Comparison of ENCODE assay signal across 18 cellular contexts in genomic region chr12:26822051-26822450, GRCh38. TPM values are rescaled to one million over a fixed set of nuclear protein-coding genes. Genes with fewer than 3 reads are reported as not detected.
DNase-seq lines count a peak whose midpoint lies in the region; ATAC-seq, FAIRE-seq and TF ChIP-seq lines count a peak whose summit lies in the region.
"Had no signal": no experiment of that assay in that cellular context is flagged by ENCODE, and none has a peak within 500 bp of the region (broad histone marks: within the 10 kb centered on the region; RNA-seq: fewer than 3 reads in every experiment).

No MANE protein-coding gene starts in this region.

- H3K36me3 Mint-ChIP-seq in astrocyte (ENCODE audit: low read depth, unreplicated experiment) = no peaks in the 10 kb centered on the region

- H3K4me3 ChIP-seq in mammary epithelial cell (replicated peaks in 1 of 3; ENCODE audit: insufficient read depth in 1 of 3, low read depth in 2 of 3, low read length in 3 of 3) (no peak overlapping the region), breast epithelium (no peak overlapping the region), astrocyte (ENCODE audit: insufficient read depth, low read depth, low read length) (no peak overlapping the region)
- H3K4me3 ChIP-seq: SJSA1 had no signal

- H3K9me3 Mint-ChIP-seq in astrocyte (ENCODE audit: unreplicated experiment) = no peaks in the 10 kb centered on the region
- H3K9me3 Mint-ChIP-seq: CD14-positive monocyte had no signal

- peak overlapping the region; percentile 20 for H3K4me3 Mint-ChIP-seq in astrocyte (ENCODE audit: unreplicated experiment)
- H3K4me3 Mint-ChIP-seq: CD14-positive monocyte had no signal

- H3K4me1 ChIP-seq in mammary epithelial cell (ENCODE audit: insufficient read depth, low read length) = peaks cover 15% of the 10 kb centered on the region
- peaks cover 0 to 5% of the 10 kb centered on the region in 2 donors for H3K4me1 ChIP-seq in breast epithelium
- H3K4me1 ChIP-seq in astrocyte (ENCODE audit: insufficient read depth, low read length) = peaks cover 13% of the 10 kb centered on the region
- H3K4me1 ChIP-seq: SJSA1 had no signal

- no peaks in the 10 kb centered on the region for H3K36me3 ChIP-seq in mammary epithelial cell (ENCODE audit: insufficient read depth, low read length)
- H3K36me3 ChIP-seq in breast epithelium = no peaks in the 10 kb centered on the region
- no peaks in the 10 kb centered on the region for H3K36me3 ChIP-seq in astrocyte (ENCODE audit: insufficient read depth, low read length)
- H3K36me3 ChIP-seq: SJSA1 had no signal

- H3K4me1 Mint-ChIP-seq in astrocyte (ENCODE audit: low read depth, unreplicated experiment) = peaks cover 36% of the 10 kb centered on the region

- peak overlapping the region; percentile 16 for H3K4me2 ChIP-seq in mammary epithelial cell (ENCODE audit: insufficient read depth, low read depth, low read length)
- H3K4me2 ChIP-seq in astrocyte (ENCODE audit: low read length) = peak overlapping the region; percentile 69

- H3K27me3 Mint-ChIP-seq in astrocyte (ENCODE audit: low read depth, unreplicated experiment) = no peaks in the 10 kb centered on the region

- no peak for DNase-seq in mammary epithelial cell
- no peak for DNase-seq in breast epithelium (ENCODE audit: low spot score in 2 of 2)
- peak; percentile 34 for DNase-seq in astrocyte (ENCODE audit: low read depth)
- DNase-seq in kidney tubule cell (ENCODE audit: low spot score) = peak; percentile 33
- no peak for DNase-seq in NOMO-1 (lab: John Stamatoyannopoulos, UW; ENCODE audit: unreplicated experiment in 2 of 2)
- no peak for DNase-seq in activated CD4-positive, alpha-beta T cell treated with anti-CD3 and anti-CD28 coated beads, Interleukin-2, amount 50 U/mL, for 48 hours
- DNase-seq: 8988T, COR-L47, DMS153, Karpas-422, NCI-H1105 treated with DMSO at 0.1 percent for 48 hours, NCI-H187 treated with DMSO at 0.1 percent for 48 hours, NCI-H510A had no signal

- TF ChIP-seq CTCF in mammary epithelial cell (conservative IDR thresholded peaks at IDR 0.05 in 1 of 2, IDR thresholded peaks at IDR 0.05 in 1 of 2; ENCODE audit: extremely low read depth in 1 of 2, insufficient read depth in 1 of 2, low read depth in 1 of 2, low read length in 2 of 2) (no peak), breast epithelium (IDR thresholded peaks at IDR 0.05) (no peak), astrocyte (IDR thresholded peaks at IDR 0.05; ENCODE audit: insufficient read depth, low read depth, low read length) (no peak)

- no peak for FAIRE-seq in astrocyte (lab: Jason Lieb, UNC)
- FAIRE-seq: GM12891 had no signal

- no TSS peak for BruUV-seq in mammary epithelial cell (replicated peaks; lab: Mats Ljungman, UMichigan)

- TF ChIP-seq POLR2A in breast epithelium (IDR thresholded peaks at IDR 0.05) = no peak

- no peak for ATAC-seq in GM18511 (IDR thresholded peaks at IDR 0.05; ENCODE audit: unreplicated experiment)
- no peak for ATAC-seq in HG02938 (IDR thresholded peaks at IDR 0.05; ENCODE audit: unreplicated experiment)

- intact Hi-C loops in mammary epithelial cell (cut with micrococcal nuclease) = loop anchor here (2.0 kb wide), 1 partner anchor 13 kb away; no protein-coding TSS in a partner anchor
- intact Hi-C loops in breast epithelium (cut with DNase I; ENCODE audit: low total_unique reads) = no loop called here

- H3K9ac ChIP-seq in mammary epithelial cell (ENCODE audit: insufficient read depth, low read length) (no peak overlapping the region), astrocyte (ENCODE audit: low read length) (peak overlapping the region; percentile 22)

- dilution Hi-C loops in mammary epithelial cell (cut with HindIII; ENCODE audit: low sequenced_read_pairs) = no loop called here

- 96% methylated on average over 3 of the region's 3 CpGs for WGBS in mammary epithelial cell (ENCODE audit: low coverage, missing lambda C conversion rate)

- H4K20me1 ChIP-seq in mammary epithelial cell (ENCODE audit: insufficient read depth, low read length) (no peaks in the 10 kb centered on the region), astrocyte (ENCODE audit: insufficient read depth, low read length) (peaks cover 3% of the 10 kb centered on the region)

- no peaks in the 10 kb centered on the region for H3K9me3 ChIP-seq in mammary epithelial cell (replicated peaks; ENCODE audit: insufficient read depth, low read length)
- H3K9me3 ChIP-seq in breast epithelium = no peaks in the 10 kb centered on the region
- H3K9me3 ChIP-seq in astrocyte (ENCODE audit: insufficient read depth, low read depth, low read length) = no peaks in the 10 kb centered on the region
- H3K9me3 ChIP-seq: SJSA1 had no signal

- in situ Hi-C loops in mammary epithelial cell (cut with MboI; ENCODE audit: low sequenced_read_pairs in 2 of 2) = no loop called here

- CTCF ChIA-PET in mammary epithelial cell (lab: Charles Lee; ENCODE audit: low non-redundant PET) = interaction anchor here (0.5 to 0.6 kb wide), 2 partner anchors 8 to 11 kb away, joined by 4 to 6 read pairs; partner anchors contain the start of gene ITPR2

- H3K27ac ChIP-seq in mammary epithelial cell (ENCODE audit: insufficient read depth, low read depth, low read length) (no peak overlapping the region), breast epithelium (no peak overlapping the region), astrocyte (ENCODE audit: low read depth, low read length) (no peak overlapping the region)
- H3K27ac ChIP-seq: SJSA1 had no signal

- peak overlapping the region; percentile 20 for H3K27ac Mint-ChIP-seq in astrocyte (ENCODE audit: unreplicated experiment)

- H2AFZ ChIP-seq in mammary epithelial cell (ENCODE audit: low read depth, low read length) = no peak overlapping the region
- H2AFZ ChIP-seq in astrocyte (ENCODE audit: low read depth, low read length) = no peak overlapping the region

- H3K79me2 ChIP-seq in mammary epithelial cell (ENCODE audit: insufficient read depth, low read length) (peaks cover 59% of the 10 kb centered on the region), astrocyte (ENCODE audit: insufficient read depth, low read length) (peaks cover 18% of the 10 kb centered on the region)

- H3K27me3 ChIP-seq in mammary epithelial cell (ENCODE audit: insufficient read depth, low read length) = no peaks in the 10 kb centered on the region
- H3K27me3 ChIP-seq in breast epithelium = no peaks in the 10 kb centered on the region
- H3K27me3 ChIP-seq in astrocyte (ENCODE audit: insufficient read depth, low read length) = no peaks in the 10 kb centered on the region
- H3K27me3 ChIP-seq: SJSA1 had no signal

RNA-seq across cellular contexts. Expression of gene ITPR2, which starts 10.9 kb away (rescaled TPM):
- 10 to 100 TPM; 20.5 to 25.6 TPM for total RNA-seq in mammary epithelial cell
- polyA plus RNA-seq in mammary epithelial cell = 4.2 TPM
- polyA minus RNA-seq in mammary epithelial cell = 98.6 TPM
- total RNA-seq in breast epithelium = 10 to 100 TPM; 47.2 to 95.0 (median 66.5) TPM
- total RNA-seq in astrocyte = 24.4 and 24.8 TPM in 2 replicates

Comparison
In these comparisons a context has a peak if more than half of its experiments do, and no peak if none do; other contexts are left out.
1. DNase-seq: peak in astrocyte (single experiment) and kidney tubule cell (single experiment); none in mammary epithelial cell (single experiment), breast epithelium (0 of 2), NOMO-1 (0 of 2) and activated CD4-positive, alpha-beta T cell treated with anti-CD3 and anti-CD28 coated beads, Interleukin-2, amount 50 U/mL, for 48 hours (0 of 2).